ENCODE assay signal across 10 cellular contexts in the genomic region with DNA sequence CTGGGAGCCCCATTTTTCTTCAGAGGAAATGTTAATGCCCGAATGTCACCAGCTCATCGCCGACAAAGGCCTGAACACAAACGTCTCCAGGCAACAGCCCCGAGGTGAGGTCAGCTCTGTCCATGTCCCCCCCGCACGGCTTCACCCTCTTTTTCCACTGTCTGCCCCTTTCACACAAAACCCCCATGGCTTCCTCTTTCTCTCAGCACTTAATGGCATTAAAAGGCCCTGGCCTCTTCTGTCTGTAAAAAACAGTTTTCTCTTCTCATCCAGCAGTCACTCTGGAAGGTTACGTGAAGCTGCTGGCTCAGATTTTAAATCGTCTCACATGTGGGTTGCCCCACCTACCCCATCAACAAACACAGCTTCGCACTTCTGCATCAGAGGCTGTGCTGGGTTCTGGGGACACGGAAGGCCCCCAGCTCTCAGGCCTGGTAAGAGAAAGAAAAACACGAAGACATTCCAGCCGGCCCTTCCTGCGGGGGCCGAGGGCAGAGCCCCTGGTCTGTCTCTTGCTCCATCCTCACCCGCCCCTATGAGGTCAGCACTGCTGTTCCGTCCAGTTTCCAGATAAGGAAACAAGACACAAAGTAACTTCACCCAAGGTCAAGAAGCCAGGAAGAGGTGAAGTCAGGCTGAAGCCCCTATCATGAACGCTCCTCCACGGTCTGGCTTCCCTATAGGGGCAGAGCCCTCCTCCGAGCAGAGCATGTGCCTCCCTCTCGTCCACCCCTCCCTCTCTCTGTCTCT.
DNase-seq lines count a peak whose midpoint lies in the region; ATAC-seq and TF ChIP-seq lines count a peak whose summit lies in the region.
"Had no signal": no experiment of that assay in that cellular context is flagged by ENCODE, and none has a peak within 500 bp of the region (broad histone marks: within the 10 kb centered on the region; RNA-seq: fewer than 3 reads in every experiment).

No MANE protein-coding gene starts in this region.

- no peaks in the 10 kb centered on the region for H3K36me3 ChIP-seq in GM23338 (ENCODE audit: insufficient read depth)
- peaks cover 0 to 5% (median 0%) of the 10 kb centered on the region in 9 donors for H3K36me3 ChIP-seq in heart left ventricle

- no peaks in the 10 kb centered on the region for H3F3A ChIP-seq in GM23338 (replicated peaks; ENCODE audit: low read depth)

- no peak for TF ChIP-seq POLR2A in heart left ventricle (IDR thresholded peaks at IDR 0.05)

- no peak overlapping the region for H3K4me3 Mint-ChIP-seq in GM23338
- H3K4me3 Mint-ChIP-seq in activated naive CD8-positive, alpha-beta T cell treated with anti-CD3 and anti-CD28 coated beads for 36 hours: peak overlapping the region; percentile 69

- H3K9me3 ChIP-seq in heart left ventricle: no peaks in the 10 kb centered on the region

- no peak for ATAC-seq in GM23338
- ATAC-seq in heart left ventricle: peak; percentile 77 to 95 (median 92)
- ATAC-seq in HG02642 (IDR thresholded peaks at IDR 0.05; ENCODE audit: poor library complexity, unreplicated experiment): no peak
- ATAC-seq in HG02623 (IDR thresholded peaks at IDR 0.05; ENCODE audit: unreplicated experiment): no peak

- no peaks in the 10 kb centered on the region for H3K36me3 Mint-ChIP-seq in GM23338 (ENCODE audit: low read depth)
- peaks cover 66% of the 10 kb centered on the region for H3K36me3 Mint-ChIP-seq in activated naive CD8-positive, alpha-beta T cell treated with anti-CD3 and anti-CD28 coated beads for 36 hours

- H3K4me3 ChIP-seq in GM23338 (no peak overlapping the region), heart left ventricle (no peak overlapping the region)

- H3K9me3 Mint-ChIP-seq in GM23338: no peaks in the 10 kb centered on the region
- H3K9me3 Mint-ChIP-seq in activated naive CD8-positive, alpha-beta T cell treated with anti-CD3 and anti-CD28 coated beads for 36 hours: peaks cover 12% of the 10 kb centered on the region

- intact Hi-C loops in heart left ventricle (cut with DNase I): loop anchor here in 1 of 10 donors (5.0 kb wide), 1 partner anchor 57 kb away; no protein-coding TSS in a partner anchor

- peak overlapping the region; percentile 59; the same call in 1 of the 2 replicates for H3K27ac ChIP-seq in GM23338 (ENCODE audit: low read depth)
- peak overlapping the region; percentile 14 to 78 (median 63) for H3K27ac ChIP-seq in heart left ventricle

- no peak overlapping the region for H3K4me2 ChIP-seq in GM23338

- peak overlapping the region; percentile 57 for H3K27ac Mint-ChIP-seq in GM23338
- H3K27ac Mint-ChIP-seq in activated naive CD8-positive, alpha-beta T cell treated with anti-CD3 and anti-CD28 coated beads for 36 hours: peak overlapping the region; percentile 96

- no peaks in the 10 kb centered on the region for H3K4me1 ChIP-seq in GM23338 (ENCODE audit: insufficient read depth)
- peaks cover 0 to 37% (median 20%) of the 10 kb centered on the region in 12 donors for H3K4me1 ChIP-seq in heart left ventricle

- H3K79me2 ChIP-seq in GM23338 (replicated peaks; ENCODE audit: insufficient read depth): peaks cover 10% of the 10 kb centered on the region; the same call in 1 of the 2 replicates

- H4K20me1 ChIP-seq in GM23338 (replicated peaks; ENCODE audit: insufficient read depth): 0 out of 2 replicates have a peak, but pooled peaks cover 9% of the 10 kb centered on the region

- no peaks in the 10 kb centered on the region for H3K27me3 ChIP-seq in GM23338 (ENCODE audit: insufficient read depth)
- no peaks in the 10 kb centered on the region for H3K27me3 ChIP-seq in heart left ventricle

- H2AFZ ChIP-seq in GM23338: no peak overlapping the region

- WGBS in heart left ventricle, 4 donors: 42 to 58% (median 46%) methylated on average over 21 of the region's 21 CpGs

- H3K27me3 Mint-ChIP-seq in GM23338 (ENCODE audit: insufficient read depth, low read depth, poor library complexity): peaks cover 10% of the 10 kb centered on the region
- no peaks in the 10 kb centered on the region for H3K27me3 Mint-ChIP-seq in activated naive CD8-positive, alpha-beta T cell treated with anti-CD3 and anti-CD28 coated beads for 36 hours

- DNase-seq in GM23338 (ENCODE audit: low spot score): no peak
- DNase-seq in activated naive CD8-positive, alpha-beta T cell treated with anti-CD3 and anti-CD28 coated beads for 36 hours: peak; percentile 51
- DNase-seq in heart left ventricle: peak in 4 of 5 donors; percentile 32 to 82 (median 56)
- DNase-seq in retina: peak; percentile 26
- DNase-seq in SIG-M5 treated with dmso at 0.1 percent for 504 hours (lab: John Stamatoyannopoulos, UW; ENCODE audit: unreplicated experiment): no peak
- DNase-seq in NCI-H524 treated with DMSO at 0.1 percent for 48 hours (lab: John Stamatoyannopoulos, UW): no peak
- DNase-seq: amygdala, GOT3 had no signal

- peaks cover 6% of the 10 kb centered on the region; the same call in 1 of the 2 replicates for H3K9me2 ChIP-seq in GM23338 (ENCODE audit: insufficient read depth)

- TF ChIP-seq CTCF in GM23338 (conservative IDR thresholded peaks at IDR 0.05; ENCODE audit: low read depth in 2 of 2): no peak
- TF ChIP-seq CTCF in heart left ventricle (IDR thresholded peaks at IDR 0.05): no peak

- H3K4me1 Mint-ChIP-seq in GM23338: peaks cover 10% of the 10 kb centered on the region
- peaks cover 73% of the 10 kb centered on the region for H3K4me1 Mint-ChIP-seq in activated naive CD8-positive, alpha-beta T cell treated with anti-CD3 and anti-CD28 coated beads for 36 hours

TF ChIP-seq in GM23338, 12 proteins besides CTCF, POLR2A, EP300 and RAD21 (continues in another document):
- TF ChIP-seq NANOG (IDR thresholded peaks at IDR 0.05; ENCODE audit: borderline replicate concordance) (no peak), POLR2AphosphoS5 (IDR thresholded peaks at IDR 0.05; ENCODE audit: low read depth) (no peak), CREB1 (CRISPR knock-in tag; IDR thresholded peaks at IDR 0.05; ENCODE audit: low read depth) (no peak), JUNB (IDR thresholded peaks at IDR 0.05; ENCODE audit: unreplicated experiment) (no peak), ZNF331 (CRISPR knock-in tag; IDR thresholded peaks at IDR 0.05; ENCODE audit: low read depth) (no peak), ZNF114 (CRISPR knock-in tag; IDR thresholded peaks at IDR 0.05) (no peak), EZH2 (IDR thresholded peaks at IDR 0.05; ENCODE audit: low read depth, unreplicated experiment) (no peak)
- TF ChIP-seq, protein P1, sequence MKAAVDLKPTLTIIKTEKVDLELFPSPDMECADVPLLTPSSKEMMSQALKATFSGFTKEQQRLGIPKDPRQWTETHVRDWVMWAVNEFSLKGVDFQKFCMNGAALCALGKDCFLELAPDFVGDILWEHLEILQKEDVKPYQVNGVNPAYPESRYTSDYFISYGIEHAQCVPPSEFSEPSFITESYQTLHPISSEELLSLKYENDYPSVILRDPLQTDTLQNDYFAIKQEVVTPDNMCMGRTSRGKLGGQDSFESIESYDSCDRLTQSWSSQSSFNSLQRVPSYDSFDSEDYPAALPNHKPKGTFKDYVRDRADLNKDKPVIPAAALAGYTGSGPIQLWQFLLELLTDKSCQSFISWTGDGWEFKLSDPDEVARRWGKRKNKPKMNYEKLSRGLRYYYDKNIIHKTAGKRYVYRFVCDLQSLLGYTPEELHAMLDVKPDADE (IDR thresholded peaks at IDR 0.05): no peak
- TF ChIP-seq, protein P2, sequence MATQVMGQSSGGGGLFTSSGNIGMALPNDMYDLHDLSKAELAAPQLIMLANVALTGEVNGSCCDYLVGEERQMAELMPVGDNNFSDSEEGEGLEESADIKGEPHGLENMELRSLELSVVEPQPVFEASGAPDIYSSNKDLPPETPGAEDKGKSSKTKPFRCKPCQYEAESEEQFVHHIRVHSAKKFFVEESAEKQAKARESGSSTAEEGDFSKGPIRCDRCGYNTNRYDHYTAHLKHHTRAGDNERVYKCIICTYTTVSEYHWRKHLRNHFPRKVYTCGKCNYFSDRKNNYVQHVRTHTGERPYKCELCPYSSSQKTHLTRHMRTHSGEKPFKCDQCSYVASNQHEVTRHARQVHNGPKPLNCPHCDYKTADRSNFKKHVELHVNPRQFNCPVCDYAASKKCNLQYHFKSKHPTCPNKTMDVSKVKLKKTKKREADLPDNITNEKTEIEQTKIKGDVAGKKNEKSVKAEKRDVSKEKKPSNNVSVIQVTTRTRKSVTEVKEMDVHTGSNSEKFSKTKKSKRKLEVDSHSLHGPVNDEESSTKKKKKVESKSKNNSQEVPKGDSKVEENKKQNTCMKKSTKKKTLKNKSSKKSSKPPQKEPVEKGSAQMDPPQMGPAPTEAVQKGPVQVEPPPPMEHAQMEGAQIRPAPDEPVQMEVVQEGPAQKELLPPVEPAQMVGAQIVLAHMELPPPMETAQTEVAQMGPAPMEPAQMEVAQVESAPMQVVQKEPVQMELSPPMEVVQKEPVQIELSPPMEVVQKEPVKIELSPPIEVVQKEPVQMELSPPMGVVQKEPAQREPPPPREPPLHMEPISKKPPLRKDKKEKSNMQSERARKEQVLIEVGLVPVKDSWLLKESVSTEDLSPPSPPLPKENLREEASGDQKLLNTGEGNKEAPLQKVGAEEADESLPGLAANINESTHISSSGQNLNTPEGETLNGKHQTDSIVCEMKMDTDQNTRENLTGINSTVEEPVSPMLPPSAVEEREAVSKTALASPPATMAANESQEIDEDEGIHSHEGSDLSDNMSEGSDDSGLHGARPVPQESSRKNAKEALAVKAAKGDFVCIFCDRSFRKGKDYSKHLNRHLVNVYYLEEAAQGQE (IDR thresholded peaks at IDR 0.05; ENCODE audit: unreplicated experiment): no peak

Comparison
In these comparisons a context has a peak if more than half of its experiments do, and no peak if none do; other contexts are left out.
1. ATAC-seq: peak in heart left ventricle (4 of 4); none in GM23338 (single experiment), HG02642 (single experiment) and HG02623 (single experiment).
2. DNase-seq: peak in activated naive CD8-positive, alpha-beta T cell treated with anti-CD3 and anti-CD28 coated beads for 36 hours (single experiment), heart left ventricle (4 of 5) and retina (single experiment); none in GM23338 (single experiment), SIG-M5 treated with dmso at 0.1 percent for 504 hours (single experiment) and NCI-H524 treated with DMSO at 0.1 percent for 48 hours (single experiment).